ENCODE assay signal across 9 cellular contexts in genomic region chr5:107654827-107655226, GRCh38. TPM values are rescaled to one million over a fixed set of nuclear protein-coding genes. Genes with fewer than 3 reads are reported as not detected.
"Had no signal": no experiment of that assay in that cellular context is flagged by ENCODE, and none has a peak within 500 bp of the region (broad histone marks: within the 10 kb centered on the region; RNA-seq: fewer than 3 reads in every experiment).

No MANE protein-coding gene starts in this region.

- H3K9ac ChIP-seq: GM23248 had no signal

- H3K27ac ChIP-seq: GM23248, HL-60 had no signal

- DNase-seq: GM23248, GOT3, H7, HFFc6, KG1 had no signal

- H3K9me3 ChIP-seq: HAP-1 had no signal

- H3K36me3 Mint-ChIP-seq: IgD-negative memory B cell had no signal

- H3K27ac Mint-ChIP-seq: HFFc6, IgD-negative memory B cell had no signal

- H3K4me3 Mint-ChIP-seq: HFFc6, IgD-negative memory B cell had no signal

- H2AFZ ChIP-seq: GM23248 had no signal

- H3K36me3 ChIP-seq: HAP-1 had no signal

- ATAC-seq: HCT116 had no signal

- H3K9me3 Mint-ChIP-seq: HFFc6, IgD-negative memory B cell had no signal

- H3K4me3 ChIP-seq: GM23248, HAP-1 had no signal

- H3K4me1 Mint-ChIP-seq: IgD-negative memory B cell had no signal

RNA-seq across cellular contexts. Expression of gene EFNA5, which starts 15.9 kb away (rescaled TPM):
- polyA plus RNA-seq: IgD-negative memory B cell had no signal
